ENCODE assay signal across 31 cellular contexts in the genomic region with DNA sequence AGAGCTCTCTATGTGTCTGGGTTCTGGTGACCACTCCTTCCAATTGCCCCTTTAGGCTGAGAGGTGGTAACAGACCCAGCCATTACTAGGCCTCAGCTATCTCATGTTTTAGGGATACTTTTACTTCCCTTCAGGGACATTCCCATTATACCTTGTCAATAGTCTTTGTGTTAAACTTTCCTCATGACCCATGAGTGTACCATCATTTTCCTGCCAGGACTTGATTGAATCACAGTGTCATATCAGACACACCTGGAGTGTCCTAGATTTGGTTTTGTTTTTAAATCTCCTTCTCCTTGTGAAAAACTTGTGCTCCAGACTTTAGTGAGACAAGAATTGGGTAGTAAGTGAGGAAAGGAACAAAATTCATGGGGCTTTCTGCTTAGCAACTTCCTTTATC.
"Had no signal": no experiment of that assay in that cellular context is flagged by ENCODE, and none has a peak within 500 bp of the region (broad histone marks: within the 10 kb centered on the region; RNA-seq: fewer than 3 reads in every experiment).

No MANE protein-coding gene starts in this region.

- H3K27me3 Mint-ChIP-seq: dendritic cell treated with granulocyte-macrophage colony-stimulating factor and Interleukin-4, amounts not matched to agents 40 ng/mL and 50 ng/mL, for 4 days had no signal

- H3K36me3 Mint-ChIP-seq: activated naive CD4-positive, alpha-beta T cell treated with anti-CD3 and anti-CD28 coated beads, Interleukin-2, amount 50 U/mL, for 24 hours; activated naive CD8-positive, alpha-beta T cell treated with anti-CD3 and anti-CD28 coated beads for 36 hours had no signal

- H3K27me3 ChIP-seq: adrenal gland, body of pancreas, dorsolateral prefrontal cortex, gastrocnemius medialis had no signal

- H3K4me1 ChIP-seq: adrenal gland, body of pancreas had no signal

- H3K27ac ChIP-seq: adrenal gland, body of pancreas, coronary artery, dorsolateral prefrontal cortex, gastrocnemius medialis, WERI-Rb-1 had no signal

- H3K4me3 ChIP-seq: adrenal gland, body of pancreas, coronary artery, dorsolateral prefrontal cortex, gastrocnemius medialis had no signal

- H3K4me3 Mint-ChIP-seq: activated B cell treated with CpG ODN at 0.5 μM for 24 hours; activated CD8-positive, alpha-beta T cell treated with anti-CD3 and anti-CD28 coated beads for 36 hours; activated naive CD4-positive, alpha-beta T cell treated with anti-CD3 and anti-CD28 coated beads for 36 hours; activated naive CD4-positive, alpha-beta T cell treated with anti-CD3 and anti-CD28 coated beads, Interleukin-2, amount 50 U/mL, for 24 hours; activated naive CD8-positive, alpha-beta T cell treated with anti-CD3 and anti-CD28 coated beads for 36 hours; activated naive CD8-positive, alpha-beta T cell treated with anti-CD3 and anti-CD28 coated beads, Interleukin-2, amount 50 U/mL, for 24 hours; activated T-cell treated with anti-CD3 and anti-CD28 coated beads, Interleukin-2, amount 50 U/mL, for 4 hours; activated T-helper 17 cell treated with anti-CD3 and anti-CD28 coated beads, Interleukin-2, amount 50 U/mL, for 72 hours; central memory CD8-positive, alpha-beta T cell; dendritic cell treated with granulocyte-macrophage colony-stimulating factor and Interleukin-4, amounts not matched to agents 40 ng/mL and 50 ng/mL, for 4 days; T-helper 17 cell; T-helper 2 cell treated with Interferon-gamma antibody and Interleukin-4, amounts not matched to agents 5 μg/mL and 100 μg/mL, for 36 hours had no signal

- DNase-seq: activated B cell treated with CpG ODN at 0.5 μM for 24 hours; activated CD4-positive, alpha-beta T cell treated with anti-CD3 and anti-CD28 coated beads for 48 hours; activated CD4-positive, alpha-beta T cell treated with anti-CD3 and anti-CD28 coated beads, Interleukin-2, amount 50 U/mL, for 1 hour; activated CD4-positive, alpha-beta T cell treated with anti-CD3 and anti-CD28 coated beads, Interleukin-2, amount 50 U/mL, for 48 hours; activated CD8-positive, alpha-beta memory T cell treated with anti-CD3 and anti-CD28 coated beads for 24 hours; activated CD8-positive, alpha-beta T cell treated with anti-CD3 and anti-CD28 coated beads for 36 hours; activated effector memory CD4-positive, alpha-beta T cell treated with Interleukin-2 at 50 U/mL for 16 hours; activated naive CD4-positive, alpha-beta T cell treated with anti-CD3 and anti-CD28 coated beads for 36 hours; activated naive CD8-positive, alpha-beta T cell treated with anti-CD3 and anti-CD28 coated beads for 36 hours; activated naive CD8-positive, alpha-beta T cell treated with anti-CD3 and anti-CD28 coated beads, Interleukin-2, amount 50 U/mL, for 24 hours; activated T-cell treated with anti-CD3 and anti-CD28 coated beads, Interleukin-2, amount 50 U/mL, for 4 hours; adrenal gland; amygdala; aorta; body of pancreas; dorsolateral prefrontal cortex; effector memory CD4-positive, alpha-beta T cell; gastrocnemius medialis; head of caudate nucleus; T-helper 1 cell; T-helper 17 cell; T1000; WERI-Rb-1 had no signal

- H3K36me3 ChIP-seq: adrenal gland, gastrocnemius medialis, WERI-Rb-1 had no signal

- H3K9me3 Mint-ChIP-seq: activated B cell treated with CpG ODN at 0.5 μM for 24 hours; activated CD8-positive, alpha-beta T cell treated with anti-CD3 and anti-CD28 coated beads for 36 hours; activated naive CD4-positive, alpha-beta T cell treated with anti-CD3 and anti-CD28 coated beads for 36 hours; activated naive CD4-positive, alpha-beta T cell treated with anti-CD3 and anti-CD28 coated beads, Interleukin-2, amount 50 U/mL, for 24 hours; activated naive CD8-positive, alpha-beta T cell treated with anti-CD3 and anti-CD28 coated beads for 36 hours; activated naive CD8-positive, alpha-beta T cell treated with anti-CD3 and anti-CD28 coated beads, Interleukin-2, amount 50 U/mL, for 24 hours; activated T-cell treated with anti-CD3 and anti-CD28 coated beads, Interleukin-2, amount 50 U/mL, for 4 hours; activated T-helper 17 cell treated with anti-CD3 and anti-CD28 coated beads, Interleukin-2, amount 50 U/mL, for 72 hours; central memory CD8-positive, alpha-beta T cell; dendritic cell treated with granulocyte-macrophage colony-stimulating factor and Interleukin-4, amounts not matched to agents 40 ng/mL and 50 ng/mL, for 4 days; T-helper 2 cell treated with Interferon-gamma antibody and Interleukin-4, amounts not matched to agents 5 μg/mL and 100 μg/mL, for 36 hours had no signal

- H3K9me3 ChIP-seq: adrenal gland, body of pancreas, gastrocnemius medialis had no signal

- ATAC-seq: activated CD4-positive, CD25-positive, alpha-beta regulatory T cell treated with anti-CD3 and anti-CD28 coated beads, Interleukin-2, amount 50 U/mL, for 24 hours; activated CD8-positive, alpha-beta T cell treated with anti-CD3 and anti-CD28 coated beads for 36 hours; activated naive CD8-positive, alpha-beta T cell treated with anti-CD3 and anti-CD28 coated beads, Interleukin-2, amount 50 U/mL, for 24 hours; activated T-cell treated with anti-CD3 and anti-CD28 coated beads, Interleukin-2, amount 50 U/mL, for 4 hours; activated T-helper 17 cell treated with anti-CD3 and anti-CD28 coated beads, Interleukin-2, amount 50 U/mL, for 72 hours; body of pancreas; esophagus mucosa; gastrocnemius medialis; T-helper 17 cell had no signal

- H3K27ac Mint-ChIP-seq: activated B cell treated with CpG ODN at 0.5 μM for 24 hours; activated CD8-positive, alpha-beta T cell treated with anti-CD3 and anti-CD28 coated beads for 36 hours; activated naive CD4-positive, alpha-beta T cell treated with anti-CD3 and anti-CD28 coated beads for 36 hours; activated naive CD4-positive, alpha-beta T cell treated with anti-CD3 and anti-CD28 coated beads, Interleukin-2, amount 50 U/mL, for 24 hours; activated naive CD8-positive, alpha-beta T cell treated with anti-CD3 and anti-CD28 coated beads for 36 hours; activated naive CD8-positive, alpha-beta T cell treated with anti-CD3 and anti-CD28 coated beads, Interleukin-2, amount 50 U/mL, for 24 hours; activated T-helper 17 cell treated with anti-CD3 and anti-CD28 coated beads, Interleukin-2, amount 50 U/mL, for 72 hours; dendritic cell treated with granulocyte-macrophage colony-stimulating factor and Interleukin-4, amounts not matched to agents 40 ng/mL and 50 ng/mL, for 4 days; T-helper 17 cell; T-helper 2 cell treated with Interferon-gamma antibody and Interleukin-4, amounts not matched to agents 5 μg/mL and 100 μg/mL, for 36 hours had no signal

- H3K4me1 Mint-ChIP-seq: activated B cell treated with CpG ODN at 0.5 μM for 24 hours; activated naive CD4-positive, alpha-beta T cell treated with anti-CD3 and anti-CD28 coated beads, Interleukin-2, amount 50 U/mL, for 24 hours; activated naive CD8-positive, alpha-beta T cell treated with anti-CD3 and anti-CD28 coated beads, Interleukin-2, amount 50 U/mL, for 24 hours; activated T-helper 17 cell treated with anti-CD3 and anti-CD28 coated beads, Interleukin-2, amount 50 U/mL, for 72 hours; central memory CD8-positive, alpha-beta T cell; T-helper 17 cell had no signal
